ENCODE assay signal across 2 cellular contexts in the genomic region with DNA sequence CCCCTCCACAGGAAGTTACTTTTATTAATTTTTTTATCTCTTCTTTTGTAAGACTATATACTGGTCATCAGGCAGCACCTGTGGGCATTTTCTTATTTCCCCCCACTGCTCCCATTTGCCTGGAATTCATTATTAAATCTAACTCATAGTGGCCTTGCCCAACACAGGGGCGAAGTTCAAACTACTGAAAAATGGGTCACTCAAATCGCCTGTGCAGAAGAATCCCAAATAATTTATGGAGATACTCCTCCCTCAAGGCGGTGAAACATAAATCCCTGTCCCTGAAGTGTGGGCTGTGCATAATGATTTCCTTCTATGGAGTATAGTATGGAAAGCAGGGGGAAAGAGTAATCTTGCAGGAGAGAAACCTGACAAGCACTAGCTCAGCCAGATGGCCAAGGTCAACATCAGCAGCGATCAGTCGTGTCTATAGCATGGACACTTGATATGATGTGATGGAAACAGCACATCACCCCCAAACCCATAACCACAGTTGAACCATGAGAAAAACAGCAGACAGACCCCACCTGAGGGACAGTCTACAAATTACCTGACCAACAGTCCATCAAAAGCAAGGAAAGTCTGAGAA.
TF ChIP-seq lines count a peak whose summit lies in the region.

No MANE protein-coding gene starts in this region.

TF ChIP-seq in SK-N-SH, 30 proteins besides CTCF, POLR2A, EP300 and RAD21 (continued from another document):
- TF ChIP-seq RFX5 (IDR thresholded peaks at IDR 0.05; ENCODE audit: low read length), result 0 out of 2 replicates have a peak, but pooled peaks have one; percentile 4
- TF ChIP-seq ELF1 (IDR thresholded peaks at IDR 0.05), result no peak

TF ChIP-seq in SK-N-SH treated with all-trans-retinoic acid at 6 μM for 48 hours, 23 proteins besides CTCF, POLR2A, EP300 and RAD21 (continued from another document):
- TF ChIP-seq, protein P1, sequence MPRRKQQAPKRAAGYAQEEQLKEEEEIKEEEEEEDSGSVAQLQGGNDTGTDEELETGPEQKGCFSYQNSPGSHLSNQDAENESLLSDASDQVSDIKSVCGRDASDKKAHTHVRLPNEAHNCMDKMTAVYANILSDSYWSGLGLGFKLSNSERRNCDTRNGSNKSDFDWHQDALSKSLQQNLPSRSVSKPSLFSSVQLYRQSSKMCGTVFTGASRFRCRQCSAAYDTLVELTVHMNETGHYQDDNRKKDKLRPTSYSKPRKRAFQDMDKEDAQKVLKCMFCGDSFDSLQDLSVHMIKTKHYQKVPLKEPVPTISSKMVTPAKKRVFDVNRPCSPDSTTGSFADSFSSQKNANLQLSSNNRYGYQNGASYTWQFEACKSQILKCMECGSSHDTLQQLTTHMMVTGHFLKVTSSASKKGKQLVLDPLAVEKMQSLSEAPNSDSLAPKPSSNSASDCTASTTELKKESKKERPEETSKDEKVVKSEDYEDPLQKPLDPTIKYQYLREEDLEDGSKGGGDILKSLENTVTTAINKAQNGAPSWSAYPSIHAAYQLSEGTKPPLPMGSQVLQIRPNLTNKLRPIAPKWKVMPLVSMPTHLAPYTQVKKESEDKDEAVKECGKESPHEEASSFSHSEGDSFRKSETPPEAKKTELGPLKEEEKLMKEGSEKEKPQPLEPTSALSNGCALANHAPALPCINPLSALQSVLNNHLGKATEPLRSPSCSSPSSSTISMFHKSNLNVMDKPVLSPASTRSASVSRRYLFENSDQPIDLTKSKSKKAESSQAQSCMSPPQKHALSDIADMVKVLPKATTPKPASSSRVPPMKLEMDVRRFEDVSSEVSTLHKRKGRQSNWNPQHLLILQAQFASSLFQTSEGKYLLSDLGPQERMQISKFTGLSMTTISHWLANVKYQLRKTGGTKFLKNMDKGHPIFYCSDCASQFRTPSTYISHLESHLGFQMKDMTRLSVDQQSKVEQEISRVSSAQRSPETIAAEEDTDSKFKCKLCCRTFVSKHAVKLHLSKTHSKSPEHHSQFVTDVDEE (CRISPR knock-in tag; IDR thresholded peaks at IDR 0.05), result no peak
- TF ChIP-seq ARNTL (CRISPR knock-in tag; IDR thresholded peaks at IDR 0.05; ENCODE audit: borderline replicate concordance, low read depth), result no peak
- TF ChIP-seq ZNF8 (CRISPR knock-in tag; IDR thresholded peaks at IDR 0.05), result no peak
- TF ChIP-seq TCF4 (CRISPR knock-in tag; IDR thresholded peaks at IDR 0.05; ENCODE audit: borderline replicate concordance), result no peak
- no peak for TF ChIP-seq ZFP30 (CRISPR knock-in tag; IDR thresholded peaks at IDR 0.05)
- no peak for TF ChIP-seq SNAI2 (CRISPR knock-in tag; IDR thresholded peaks at IDR 0.05)
- no peak for TF ChIP-seq GLIS3 (CRISPR knock-in tag; IDR thresholded peaks at IDR 0.05)
- no peak for TF ChIP-seq CREB5 (CRISPR knock-in tag; IDR thresholded peaks at IDR 0.05; ENCODE audit: low read depth)
- TF ChIP-seq, protein P2, sequence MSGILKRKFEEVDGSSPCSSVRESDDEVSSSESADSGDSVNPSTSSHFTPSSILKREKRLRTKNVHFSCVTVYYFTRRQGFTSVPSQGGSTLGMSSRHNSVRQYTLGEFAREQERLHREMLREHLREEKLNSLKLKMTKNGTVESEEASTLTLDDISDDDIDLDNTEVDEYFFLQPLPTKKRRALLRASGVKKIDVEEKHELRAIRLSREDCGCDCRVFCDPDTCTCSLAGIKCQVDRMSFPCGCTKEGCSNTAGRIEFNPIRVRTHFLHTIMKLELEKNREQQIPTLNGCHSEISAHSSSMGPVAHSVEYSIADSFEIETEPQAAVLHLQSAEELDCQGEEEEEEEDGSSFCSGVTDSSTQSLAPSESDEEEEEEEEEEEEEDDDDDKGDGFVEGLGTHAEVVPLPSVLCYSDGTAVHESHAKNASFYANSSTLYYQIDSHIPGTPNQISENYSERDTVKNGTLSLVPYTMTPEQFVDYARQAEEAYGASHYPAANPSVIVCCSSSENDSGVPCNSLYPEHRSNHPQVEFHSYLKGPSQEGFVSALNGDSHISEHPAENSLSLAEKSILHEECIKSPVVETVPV (CRISPR knock-in tag; IDR thresholded peaks at IDR 0.05), result no peak
- TF ChIP-seq POU6F1 (CRISPR knock-in tag; IDR thresholded peaks at IDR 0.05; ENCODE audit: borderline replicate concordance, low read depth), result no peak
- TF ChIP-seq ISL1 (CRISPR knock-in tag; IDR thresholded peaks at IDR 0.05), result no peak
- TF ChIP-seq CSDC2 (CRISPR knock-in tag; IDR thresholded peaks at IDR 0.05), result no peak
- no peak for TF ChIP-seq PPARA (CRISPR knock-in tag; IDR thresholded peaks at IDR 0.05; ENCODE audit: borderline replicate concordance)
- no peak for TF ChIP-seq ZFP3 (CRISPR knock-in tag; IDR thresholded peaks at IDR 0.05)
- no peak for TF ChIP-seq ZNF70 (CRISPR knock-in tag; IDR thresholded peaks at IDR 0.05)
- no peak for TF ChIP-seq BACH2 (CRISPR knock-in tag; IDR thresholded peaks at IDR 0.05; ENCODE audit: borderline replicate concordance)
- TF ChIP-seq ZNF565 (CRISPR knock-in tag; conservative IDR thresholded peaks at IDR 0.05; ENCODE audit: low read depth), result no peak
- no peak for TF ChIP-seq ZC3H10 (CRISPR knock-in tag; IDR thresholded peaks at IDR 0.05)
- TF ChIP-seq RARB (CRISPR knock-in tag; IDR thresholded peaks at IDR 0.05), result no peak
